Comparison of ENCODE assay signal across 1 cellular context in the genomic region with DNA sequence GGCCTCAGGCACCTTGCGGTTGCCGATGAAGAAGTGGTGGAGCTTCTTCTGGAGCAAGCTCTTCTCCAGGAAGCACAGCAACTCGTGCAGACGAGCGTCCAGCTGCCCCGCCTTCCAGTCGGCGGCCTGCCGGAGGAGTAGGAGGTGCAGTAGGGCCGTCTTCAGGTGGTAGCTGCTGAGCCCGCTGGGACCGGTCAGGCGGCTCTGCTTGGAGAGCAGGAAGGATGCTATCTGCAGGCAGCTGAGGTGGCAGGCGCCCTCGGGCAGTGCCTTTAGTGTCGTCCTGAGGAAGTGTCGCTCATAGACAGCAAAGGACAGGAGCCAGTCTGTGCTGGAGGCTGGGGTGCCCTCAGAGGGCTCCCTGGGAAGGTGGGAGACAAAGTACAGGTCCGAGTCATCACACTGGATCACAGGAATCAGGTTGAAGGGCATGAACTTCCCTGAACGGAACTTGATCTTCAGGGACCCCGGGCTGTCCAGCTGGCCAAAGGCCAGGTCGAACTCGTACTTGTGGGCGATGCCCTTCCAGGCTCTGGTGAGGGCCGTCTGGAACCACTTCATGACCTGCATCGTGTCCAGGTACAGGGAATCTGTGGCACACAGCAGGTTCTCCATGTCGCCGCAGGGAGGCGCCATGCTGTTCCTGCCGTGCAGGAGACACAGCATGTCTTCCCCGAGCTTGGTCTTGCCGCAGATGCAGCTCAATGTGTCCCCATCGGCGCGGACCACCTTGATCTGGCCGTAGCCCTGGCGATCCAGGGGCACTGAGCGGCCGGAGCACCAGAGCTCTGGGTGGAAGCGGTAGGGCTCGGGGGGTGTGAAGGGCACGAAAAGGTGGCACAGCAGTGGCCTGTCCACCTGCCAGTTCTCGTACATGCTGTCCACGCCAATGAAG.
TF ChIP-seq lines count a peak whose summit lies in the region.

No MANE protein-coding gene starts in this region.

TF ChIP-seq in GM23338, 12 proteins besides CTCF, POLR2A, EP300 and RAD21 (continued from another document):
- TF ChIP-seq REST (IDR thresholded peaks at IDR 0.05; ENCODE audit: unreplicated experiment) (no peak), STAT1 (IDR thresholded peaks at IDR 0.05; ENCODE audit: unreplicated experiment) (no peak), ZNF114 (CRISPR knock-in tag; IDR thresholded peaks at IDR 0.05) (no peak), EZH2 (IDR thresholded peaks at IDR 0.05; ENCODE audit: low read depth, unreplicated experiment) (no peak)
